In the genomic region with DNA sequence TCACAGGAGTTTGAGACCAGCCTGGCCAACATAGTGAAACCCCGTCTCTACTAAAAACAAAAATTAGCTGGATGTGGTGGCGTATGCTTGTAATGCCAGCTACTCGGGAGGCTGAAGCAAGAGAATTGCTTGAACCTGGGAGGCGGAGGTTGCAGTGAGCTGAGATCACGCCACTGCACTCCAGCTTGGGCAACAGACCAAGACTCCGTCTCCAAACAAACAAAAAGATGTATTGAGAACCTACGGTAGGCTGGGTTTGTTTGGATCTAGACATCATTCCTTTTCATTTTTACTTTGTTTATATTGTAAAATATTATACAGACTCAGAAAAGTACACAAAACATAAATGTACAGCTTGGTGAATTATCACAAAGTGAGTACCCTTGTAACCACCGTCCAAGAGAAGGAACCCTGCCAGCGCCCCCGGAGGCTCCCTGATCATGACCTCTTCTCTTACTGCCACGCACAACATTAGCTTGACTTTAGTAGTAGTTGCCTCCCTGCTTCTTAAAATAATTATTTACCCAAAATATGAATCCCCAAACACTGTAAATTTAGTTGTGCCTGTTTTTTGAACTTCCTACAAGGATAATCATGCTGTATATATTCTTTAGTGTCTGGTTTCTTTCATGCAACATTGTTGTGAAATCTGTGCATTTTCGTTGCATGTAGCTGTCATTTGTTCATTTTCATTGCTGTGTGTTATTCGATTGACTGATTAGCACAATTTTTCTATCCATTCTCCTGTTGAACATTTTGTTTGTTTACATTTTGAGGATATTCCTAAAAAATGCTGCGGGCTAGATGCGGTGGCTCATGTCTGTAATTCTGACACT, we compare ENCODE assay signal across 18 cellular contexts.
"Had no signal": no experiment of that assay in that cellular context is flagged by ENCODE, and none has a peak within 500 bp of the region (broad histone marks: within the 10 kb centered on the region; RNA-seq: fewer than 3 reads in every experiment).

No MANE protein-coding gene starts in this region.

- H3K9me3 ChIP-seq: ascending aorta, breast epithelium, left lung, pancreas, SK-N-SH, stomach, vagina had no signal

- H3K9me3 Mint-ChIP-seq: activated CD4-positive, alpha-beta memory T cell treated with anti-CD3 and anti-CD28 coated beads for 36 hours; activated naive CD4-positive, alpha-beta T cell treated with anti-CD3 and anti-CD28 coated beads, Interleukin-2, amount 10 ng/mL, durations not matched to agents 7 days and 5 days; activated naive CD8-positive, alpha-beta T cell treated with anti-CD3 and anti-CD28 coated beads, Interleukin-2, amount 50 U/mL, for 24 hours; naive thymus-derived CD4-positive, alpha-beta T cell; stimulated activated effector memory CD8-positive, alpha-beta T cell treated with anti-CD3 and anti-CD28 coated beads, Interleukin-12 subunit alpha, Interleukin-12 subunit beta, amount 100 ng/mL, for 72 hours; T-helper 2 cell treated with Interferon-gamma antibody and Interleukin-4, amounts not matched to agents 5 μg/mL and 100 μg/mL, for 36 hours had no signal

- H3K36me3 Mint-ChIP-seq: activated CD4-positive, alpha-beta memory T cell treated with anti-CD3 and anti-CD28 coated beads for 36 hours; naive thymus-derived CD4-positive, alpha-beta T cell; stimulated activated effector memory CD8-positive, alpha-beta T cell treated with anti-CD3 and anti-CD28 coated beads, Interleukin-12 subunit alpha, Interleukin-12 subunit beta, amount 100 ng/mL, for 72 hours had no signal

- H3K27ac ChIP-seq: ascending aorta, left lung, pancreas, vagina had no signal

- H3K27ac Mint-ChIP-seq: activated CD4-positive, alpha-beta memory T cell treated with anti-CD3 and anti-CD28 coated beads for 36 hours; activated CD4-positive, alpha-beta T cell treated with anti-CD3 and anti-CD28 coated beads for 36 hours; activated CD8-positive, alpha-beta memory T cell treated with anti-CD3 and anti-CD28 coated beads, Interleukin-2, amount 10 ng/mL, durations not matched to agents 7 days and 5 days; activated naive CD4-positive, alpha-beta T cell treated with anti-CD3 and anti-CD28 coated beads, Interleukin-2, amount 10 ng/mL, durations not matched to agents 7 days and 5 days; naive thymus-derived CD4-positive, alpha-beta T cell; T-helper 2 cell treated with Interferon-gamma antibody and Interleukin-4, amounts not matched to agents 5 μg/mL and 100 μg/mL, for 36 hours had no signal

- H3K4me3 ChIP-seq: ascending aorta, breast epithelium, left lung, pancreas, stomach, vagina had no signal

- H3K4me2 ChIP-seq: SK-N-SH had no signal

- H3K36me3 ChIP-seq: ascending aorta, breast epithelium, left lung, pancreas, stomach, vagina had no signal

- H3K4me3 Mint-ChIP-seq: activated CD4-positive, alpha-beta memory T cell treated with anti-CD3 and anti-CD28 coated beads for 36 hours; activated CD4-positive, alpha-beta T cell treated with anti-CD3 and anti-CD28 coated beads for 36 hours; activated CD8-positive, alpha-beta memory T cell treated with anti-CD3 and anti-CD28 coated beads, Interleukin-2, amount 10 ng/mL, durations not matched to agents 7 days and 5 days; activated naive CD4-positive, alpha-beta T cell treated with anti-CD3 and anti-CD28 coated beads, Interleukin-2, amount 10 ng/mL, durations not matched to agents 7 days and 5 days; activated naive CD8-positive, alpha-beta T cell treated with anti-CD3 and anti-CD28 coated beads, Interleukin-2, amount 50 U/mL, for 24 hours; naive thymus-derived CD4-positive, alpha-beta T cell; stimulated activated effector memory CD8-positive, alpha-beta T cell treated with anti-CD3 and anti-CD28 coated beads, Interleukin-12 subunit alpha, Interleukin-12 subunit beta, amount 100 ng/mL, for 72 hours; T-helper 2 cell treated with Interferon-gamma antibody and Interleukin-4, amounts not matched to agents 5 μg/mL and 100 μg/mL, for 36 hours had no signal

- H3K4me1 ChIP-seq: ascending aorta, breast epithelium had no signal

- H3K27me3 ChIP-seq: ascending aorta, breast epithelium, left lung, pancreas, stomach, vagina had no signal

- DNase-seq: activated CD4-positive, alpha-beta memory T cell treated with anti-CD3 and anti-CD28 coated beads for 36 hours; activated CD4-positive, alpha-beta T cell treated with anti-CD3 and anti-CD28 coated beads for 36 hours; activated CD8-positive, alpha-beta memory T cell treated with anti-CD3 and anti-CD28 coated beads, Interleukin-2, amount 10 ng/mL, durations not matched to agents 7 days and 5 days; activated naive CD4-positive, alpha-beta T cell treated with anti-CD3 and anti-CD28 coated beads, Interleukin-2, amount 10 ng/mL, durations not matched to agents 7 days and 5 days; activated naive CD8-positive, alpha-beta T cell treated with anti-CD3 and anti-CD28 coated beads, Interleukin-2, amount 50 U/mL, for 24 hours; kidney; left lung; mammary epithelial cell; naive thymus-derived CD4-positive, alpha-beta T cell; SK-N-SH; stimulated activated CD4-positive, alpha-beta T cell treated with anti-CD3 and anti-CD28 coated beads, Interleukin-4, amount 100 ng/mL, for 24 hours; stomach had no signal

- H3K9me2 ChIP-seq: SK-N-SH had no signal

- H3K27me3 Mint-ChIP-seq: activated CD4-positive, alpha-beta memory T cell treated with anti-CD3 and anti-CD28 coated beads for 36 hours; activated CD4-positive, alpha-beta T cell treated with anti-CD3 and anti-CD28 coated beads for 36 hours; activated CD8-positive, alpha-beta memory T cell treated with anti-CD3 and anti-CD28 coated beads, Interleukin-2, amount 10 ng/mL, durations not matched to agents 7 days and 5 days; activated naive CD4-positive, alpha-beta T cell treated with anti-CD3 and anti-CD28 coated beads, Interleukin-2, amount 10 ng/mL, durations not matched to agents 7 days and 5 days; activated naive CD8-positive, alpha-beta T cell treated with anti-CD3 and anti-CD28 coated beads, Interleukin-2, amount 50 U/mL, for 24 hours; naive thymus-derived CD4-positive, alpha-beta T cell had no signal

- ATAC-seq: activated CD4-positive, alpha-beta T cell treated with anti-CD3 and anti-CD28 coated beads for 36 hours; activated CD8-positive, alpha-beta memory T cell treated with anti-CD3 and anti-CD28 coated beads, Interleukin-2, amount 10 ng/mL, durations not matched to agents 7 days and 5 days; activated naive CD8-positive, alpha-beta T cell treated with anti-CD3 and anti-CD28 coated beads, Interleukin-2, amount 50 U/mL, for 24 hours; left lung; naive thymus-derived CD4-positive, alpha-beta T cell; stimulated activated effector memory CD8-positive, alpha-beta T cell treated with anti-CD3 and anti-CD28 coated beads, Interleukin-12 subunit alpha, Interleukin-12 subunit beta, amount 100 ng/mL, for 72 hours had no signal
